Comparison of ENCODE assay signal across 9 cellular contexts in genomic region chr18:58669731-58670379, GRCh38. TPM values are rescaled to one million over a fixed set of nuclear protein-coding genes. Genes with fewer than 3 reads are reported as not detected.
DNase-seq lines count a peak whose midpoint lies in the region; ATAC-seq and TF ChIP-seq lines count a peak whose summit lies in the region.
"Had no signal": no experiment of that assay in that cellular context is flagged by ENCODE, and none has a peak within 500 bp of the region (broad histone marks: within the 10 kb centered on the region; RNA-seq: fewer than 3 reads in every experiment).

No MANE protein-coding gene starts in this region.

- H3K4ac ChIP-seq in neuronal stem cell (ENCODE audit: low read length), result no peak overlapping the region

- no peak overlapping the region for H2AK5ac ChIP-seq in neuronal stem cell (ENCODE audit: low read depth, low read length)

- DNase-seq in NCI-H2029 treated with DMSO at 0.1 percent for 48 hours (lab: John Stamatoyannopoulos, UW) (peak; percentile 94), astrocyte of the hippocampus (ENCODE audit: low read depth, low spot score) (peak; percentile 70), neuronal stem cell (ENCODE audit: low spot score) (no peak), ascending aorta (ENCODE audit: low spot score in 2 of 2) (no peak), ureter (ENCODE audit: low spot score) (no peak)
- DNase-seq: right lobe of liver had no signal

- H3K4me1 ChIP-seq in neuronal stem cell (ENCODE audit: control insufficient read depth in 2 of 2, insufficient read depth in 1 of 2, low read depth in 1 of 2, low read length in 2 of 2) (peaks cover 3% of the 10 kb centered on the region in 2 donors), ascending aorta (peaks cover 0 to 7% of the 10 kb centered on the region in 2 donors)

- TF ChIP-seq CTCF in GM12875 (IDR thresholded peaks at IDR 0.05; ENCODE audit: borderline replicate concordance, insufficient read depth, low read depth, low read length), result no peak
- no peak for TF ChIP-seq CTCF in ascending aorta (IDR thresholded peaks at IDR 0.05)

- no peak overlapping the region for H3K23ac ChIP-seq in neuronal stem cell (ENCODE audit: low read depth, low read length, poor library complexity)

- no peak overlapping the region for H2BK5ac ChIP-seq in neuronal stem cell (ENCODE audit: low read length)

- ATAC-seq in GM21381 (IDR thresholded peaks at IDR 0.05; ENCODE audit: unreplicated experiment) (no peak), GM19467 (IDR thresholded peaks at IDR 0.05; ENCODE audit: unreplicated experiment) (no peak)

- no peaks in the 10 kb centered on the region for H3K79me1 ChIP-seq in neuronal stem cell (ENCODE audit: low read depth, low read length)

- intact Hi-C loops in ascending aorta (cut with DNase I), result loop anchor here (5.0 kb wide), 2 partner anchors 467 to 687 kb away; partner anchors contain the start of genes LMAN1 and SEC11C

- no peak overlapping the region for H3K14ac ChIP-seq in neuronal stem cell (ENCODE audit: low read length)

- no peak overlapping the region for H3K4me2 ChIP-seq in neuronal stem cell (ENCODE audit: insufficient read depth, low read length, poor library complexity, severe bottlenecking)

- no peak overlapping the region for H2BK12ac ChIP-seq in neuronal stem cell (ENCODE audit: low read length)

- no peak overlapping the region for H4K8ac ChIP-seq in neuronal stem cell (ENCODE audit: low read depth, low read length)

- no peak overlapping the region for H2BK15ac ChIP-seq in neuronal stem cell (ENCODE audit: low read length)

- no peak overlapping the region for H4K91ac ChIP-seq in neuronal stem cell (ENCODE audit: low read depth, low read length, poor library complexity)

- H3K27me3 ChIP-seq in neuronal stem cell (ENCODE audit: control insufficient read depth in 3 of 3, insufficient read depth in 3 of 3, low read depth in 1 of 3, low read length in 3 of 3) (no peaks in the 10 kb centered on the region), ascending aorta (no peaks in the 10 kb centered on the region)
- H3K27me3 ChIP-seq: right lobe of liver had no signal

- H3K36me3 ChIP-seq in neuronal stem cell (replicated peaks in 1 of 2; ENCODE audit: control insufficient read depth in 2 of 2, insufficient read depth in 2 of 2, low read length in 2 of 2) (peaks cover 0 to 9% of the 10 kb centered on the region in 2 donors), ascending aorta (no peaks in the 10 kb centered on the region)
- H3K36me3 ChIP-seq: right lobe of liver had no signal

- no peak overlapping the region for H2BK120ac ChIP-seq in neuronal stem cell (ENCODE audit: low read depth, low read length)

- H3K9ac ChIP-seq in neuronal stem cell (ENCODE audit: low read depth, low read length, poor library complexity), result no peak overlapping the region

- H3K4me3 ChIP-seq in GM12875 (ENCODE audit: low read depth, low read length) (peak overlapping the region; percentile 59), neuronal stem cell (ENCODE audit: low read length in 2 of 2) (peak overlapping the region in 1 of 2 donors; percentile 54), ascending aorta (no peak overlapping the region)

- H3K27ac ChIP-seq in neuronal stem cell (replicated peaks; ENCODE audit: low read length), result no peak overlapping the region
- no peak overlapping the region for H3K27ac ChIP-seq in ascending aorta

- no peak overlapping the region for H3K18ac ChIP-seq in neuronal stem cell (ENCODE audit: low read length)

- no CpG with 5 or more reads among the region's 11 CpGs for WGBS in neuronal stem cell (ENCODE audit: extremely low coverage in 2 of 2, insufficient read length in 2 of 2, insufficient replicate concordance in 1 of 2), 2 donors

- peak overlapping the region; percentile 96 for H2AFZ ChIP-seq in neuronal stem cell (ENCODE audit: low read length)

- H3K9me3 ChIP-seq in neuronal stem cell (replicated peaks in 1 of 2; ENCODE audit: control insufficient read depth in 2 of 2, insufficient read depth in 1 of 2, low read depth in 1 of 2, low read length in 2 of 2) (no peaks in the 10 kb centered on the region), ascending aorta (no peaks in the 10 kb centered on the region)
- H3K9me3 ChIP-seq: right lobe of liver had no signal

RNA-seq across cellular contexts. Expression of gene MALT1, which starts 1.4 kb away (rescaled TPM):
- polyA plus RNA-seq in neuronal stem cell (2013, experiment 1 of 2), result 12.1 TPM
- polyA plus RNA-seq in neuronal stem cell (2013, experiment 2 of 2), result 12.2 TPM
- 14.5 TPM for total RNA-seq in ascending aorta
- 27.5 TPM for total RNA-seq in ureter

RNA-seq across cellular contexts. Expression of gene ALPK2, which starts 41.0 kb away (rescaled TPM):
- 0.28 TPM for polyA plus RNA-seq in neuronal stem cell (2013, experiment 1 of 2)
- polyA plus RNA-seq in neuronal stem cell (2013, experiment 2 of 2), result 0.21 TPM
- total RNA-seq in ascending aorta (not detected), ureter (0.16 TPM)

Comparison
In these comparisons a context has a peak if more than half of its experiments do, and no peak if none do; other contexts are left out.
1. DNase-seq: peak in NCI-H2029 treated with DMSO at 0.1 percent for 48 hours (single experiment) and astrocyte of the hippocampus (single experiment); none in neuronal stem cell (single experiment), ascending aorta (0 of 2) and ureter (single experiment).